In genomic region chr2:5974477-5974876, GRCh38 we compare ENCODE assay signal across 1 cellular context.
TF ChIP-seq lines count a peak whose summit lies in the region.

No MANE protein-coding gene starts in this region.

TF ChIP-seq in H1, 55 proteins besides CTCF, POLR2A, EP300 and RAD21 (continued from another document):
- TF ChIP-seq CHD7 (IDR thresholded peaks at IDR 0.05; ENCODE audit: insufficient replicate concordance, low read length), result no peak
- no peak for TF ChIP-seq POU5F1 (IDR thresholded peaks at IDR 0.05; ENCODE audit: low read depth, low read length)
- no peak for TF ChIP-seq NRF1 (IDR thresholded peaks at IDR 0.05; ENCODE audit: low read depth, low read length)
- TF ChIP-seq KDM5A (IDR thresholded peaks at IDR 0.05; ENCODE audit: low read length), result no peak
